In genomic region chr12:129163861-129164260, GRCh38 we compare ENCODE assay signal across 23 cellular contexts.
"Had no signal": no experiment of that assay in that cellular context is flagged by ENCODE, and none has a peak within 500 bp of the region (broad histone marks: within the 10 kb centered on the region; RNA-seq: fewer than 3 reads in every experiment).

No MANE protein-coding gene starts in this region.

- H2AFZ ChIP-seq: hepatocyte had no signal

- H3K36me3 Mint-ChIP-seq: mesothelial cell of epicardium; naive B cell; naive thymus-derived CD8-positive, alpha-beta T cell had no signal

- H3K4me1 ChIP-seq: esophagus muscularis mucosa, foreskin keratinocyte, gastroesophageal sphincter, heart left ventricle, left lung, lower lobe of right lung had no signal

- H3K27ac Mint-ChIP-seq: dendritic cell treated with granulocyte-macrophage colony-stimulating factor and Interleukin-4, amounts not matched to agents 40 ng/mL and 50 ng/mL, for 4 days; effector memory CD8-positive, alpha-beta T cell; mesothelial cell of epicardium; naive thymus-derived CD8-positive, alpha-beta T cell had no signal

- H3K4me3 Mint-ChIP-seq: dendritic cell treated with granulocyte-macrophage colony-stimulating factor and Interleukin-4, amounts not matched to agents 40 ng/mL and 50 ng/mL, for 4 days; effector memory CD8-positive, alpha-beta T cell; mesothelial cell of epicardium; naive B cell; naive thymus-derived CD8-positive, alpha-beta T cell had no signal

- H3K4me1 Mint-ChIP-seq: mesothelial cell of epicardium; naive B cell; naive thymus-derived CD8-positive, alpha-beta T cell had no signal

- ATAC-seq: effector memory CD8-positive, alpha-beta T cell; foreskin keratinocyte; gastroesophageal sphincter; heart left ventricle; left cardiac atrium; left lung; left ventricle myocardium superior; lower lobe of right lung; mucosa of descending colon; naive thymus-derived CD8-positive, alpha-beta T cell had no signal

- H3K4me2 ChIP-seq: hepatocyte had no signal

- H3K79me2 ChIP-seq: hepatocyte had no signal

- H3K4me3 ChIP-seq: esophagus muscularis mucosa, gastroesophageal sphincter, heart left ventricle, hepatocyte, left lung, lower lobe of right lung, mucosa of descending colon had no signal

- H3K9me3 ChIP-seq: lower lobe of right lung had no signal

- H3K36me3 ChIP-seq: esophagus muscularis mucosa, gastroesophageal sphincter, heart left ventricle, left lung, lower lobe of right lung had no signal

- FAIRE-seq: endothelial cell of umbilical vein, frontal cortex, islet of Langerhans, keratinocyte had no signal

- H3K27me3 Mint-ChIP-seq: dendritic cell treated with granulocyte-macrophage colony-stimulating factor and Interleukin-4, amounts not matched to agents 40 ng/mL and 50 ng/mL, for 4 days had no signal

- H3K27me3 ChIP-seq: foreskin keratinocyte, hepatocyte, left lung had no signal

- H3K27ac ChIP-seq: esophagus muscularis mucosa, foreskin keratinocyte, gastroesophageal sphincter, heart left ventricle, hepatocyte, left lung, lower lobe of right lung had no signal

- DNase-seq: cortex of kidney; effector CD8-positive, alpha-beta T cell; effector memory CD8-positive, alpha-beta T cell; foreskin keratinocyte; heart left ventricle; hypothalamus; left cardiac atrium; left lung; left ventricle myocardium superior; lower lobe of right lung; mesenchymal stem cell; mucosa of descending colon; naive B cell; naive thymus-derived CD8-positive, alpha-beta T cell had no signal
